ENCODE assay signal across 1 cellular context in the genomic region with DNA sequence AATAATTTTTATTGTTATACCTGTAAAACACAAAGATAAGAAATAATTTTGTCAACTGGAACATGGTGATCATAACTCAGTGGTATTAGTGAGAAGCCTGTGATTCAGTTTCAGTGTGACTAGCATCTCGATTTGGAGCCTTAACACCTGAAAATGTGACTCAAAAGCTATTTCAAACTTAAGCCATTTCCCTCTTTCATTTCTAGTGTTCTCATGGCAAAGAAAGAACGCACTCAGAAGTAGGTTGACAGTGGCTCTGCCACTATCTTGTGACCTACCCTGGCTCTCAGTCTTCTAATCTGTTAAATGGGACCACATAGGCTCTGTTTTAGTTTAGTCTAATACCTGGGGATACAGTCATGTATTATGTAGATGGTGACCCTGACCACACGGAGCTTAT.
TF ChIP-seq lines count a peak whose summit lies in the region.

No MANE protein-coding gene starts in this region.

TF ChIP-seq in GM12878, 131 proteins besides CTCF, POLR2A, EP300 and RAD21 (continued from another document):
- TF ChIP-seq, protein P1, sequence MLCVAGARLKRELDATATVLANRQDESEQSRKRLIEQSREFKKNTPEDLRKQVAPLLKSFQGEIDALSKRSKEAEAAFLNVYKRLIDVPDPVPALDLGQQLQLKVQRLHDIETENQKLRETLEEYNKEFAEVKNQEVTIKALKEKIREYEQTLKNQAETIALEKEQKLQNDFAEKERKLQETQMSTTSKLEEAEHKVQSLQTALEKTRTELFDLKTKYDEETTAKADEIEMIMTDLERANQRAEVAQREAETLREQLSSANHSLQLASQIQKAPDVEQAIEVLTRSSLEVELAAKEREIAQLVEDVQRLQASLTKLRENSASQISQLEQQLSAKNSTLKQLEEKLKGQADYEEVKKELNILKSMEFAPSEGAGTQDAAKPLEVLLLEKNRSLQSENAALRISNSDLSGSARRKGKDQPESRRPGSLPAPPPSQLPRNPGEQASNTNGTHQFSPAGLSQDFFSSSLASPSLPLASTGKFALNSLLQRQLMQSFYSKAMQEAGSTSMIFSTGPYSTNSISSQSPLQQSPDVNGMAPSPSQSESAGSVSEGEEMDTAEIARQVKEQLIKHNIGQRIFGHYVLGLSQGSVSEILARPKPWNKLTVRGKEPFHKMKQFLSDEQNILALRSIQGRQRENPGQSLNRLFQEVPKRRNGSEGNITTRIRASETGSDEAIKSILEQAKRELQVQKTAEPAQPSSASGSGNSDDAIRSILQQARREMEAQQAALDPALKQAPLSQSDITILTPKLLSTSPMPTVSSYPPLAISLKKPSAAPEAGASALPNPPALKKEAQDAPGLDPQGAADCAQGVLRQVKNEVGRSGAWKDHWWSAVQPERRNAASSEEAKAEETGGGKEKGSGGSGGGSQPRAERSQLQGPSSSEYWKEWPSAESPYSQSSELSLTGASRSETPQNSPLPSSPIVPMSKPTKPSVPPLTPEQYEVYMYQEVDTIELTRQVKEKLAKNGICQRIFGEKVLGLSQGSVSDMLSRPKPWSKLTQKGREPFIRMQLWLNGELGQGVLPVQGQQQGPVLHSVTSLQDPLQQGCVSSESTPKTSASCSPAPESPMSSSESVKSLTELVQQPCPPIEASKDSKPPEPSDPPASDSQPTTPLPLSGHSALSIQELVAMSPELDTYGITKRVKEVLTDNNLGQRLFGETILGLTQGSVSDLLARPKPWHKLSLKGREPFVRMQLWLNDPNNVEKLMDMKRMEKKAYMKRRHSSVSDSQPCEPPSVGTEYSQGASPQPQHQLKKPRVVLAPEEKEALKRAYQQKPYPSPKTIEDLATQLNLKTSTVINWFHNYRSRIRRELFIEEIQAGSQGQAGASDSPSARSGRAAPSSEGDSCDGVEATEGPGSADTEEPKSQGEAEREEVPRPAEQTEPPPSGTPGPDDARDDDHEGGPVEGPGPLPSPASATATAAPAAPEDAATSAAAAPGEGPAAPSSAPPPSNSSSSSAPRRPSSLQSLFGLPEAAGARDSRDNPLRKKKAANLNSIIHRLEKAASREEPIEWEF (IDR thresholded peaks at IDR 0.05; ENCODE audit: insufficient replicate concordance, low read depth, low read length), result peak; percentile 86
- TF ChIP-seq, protein P2, sequence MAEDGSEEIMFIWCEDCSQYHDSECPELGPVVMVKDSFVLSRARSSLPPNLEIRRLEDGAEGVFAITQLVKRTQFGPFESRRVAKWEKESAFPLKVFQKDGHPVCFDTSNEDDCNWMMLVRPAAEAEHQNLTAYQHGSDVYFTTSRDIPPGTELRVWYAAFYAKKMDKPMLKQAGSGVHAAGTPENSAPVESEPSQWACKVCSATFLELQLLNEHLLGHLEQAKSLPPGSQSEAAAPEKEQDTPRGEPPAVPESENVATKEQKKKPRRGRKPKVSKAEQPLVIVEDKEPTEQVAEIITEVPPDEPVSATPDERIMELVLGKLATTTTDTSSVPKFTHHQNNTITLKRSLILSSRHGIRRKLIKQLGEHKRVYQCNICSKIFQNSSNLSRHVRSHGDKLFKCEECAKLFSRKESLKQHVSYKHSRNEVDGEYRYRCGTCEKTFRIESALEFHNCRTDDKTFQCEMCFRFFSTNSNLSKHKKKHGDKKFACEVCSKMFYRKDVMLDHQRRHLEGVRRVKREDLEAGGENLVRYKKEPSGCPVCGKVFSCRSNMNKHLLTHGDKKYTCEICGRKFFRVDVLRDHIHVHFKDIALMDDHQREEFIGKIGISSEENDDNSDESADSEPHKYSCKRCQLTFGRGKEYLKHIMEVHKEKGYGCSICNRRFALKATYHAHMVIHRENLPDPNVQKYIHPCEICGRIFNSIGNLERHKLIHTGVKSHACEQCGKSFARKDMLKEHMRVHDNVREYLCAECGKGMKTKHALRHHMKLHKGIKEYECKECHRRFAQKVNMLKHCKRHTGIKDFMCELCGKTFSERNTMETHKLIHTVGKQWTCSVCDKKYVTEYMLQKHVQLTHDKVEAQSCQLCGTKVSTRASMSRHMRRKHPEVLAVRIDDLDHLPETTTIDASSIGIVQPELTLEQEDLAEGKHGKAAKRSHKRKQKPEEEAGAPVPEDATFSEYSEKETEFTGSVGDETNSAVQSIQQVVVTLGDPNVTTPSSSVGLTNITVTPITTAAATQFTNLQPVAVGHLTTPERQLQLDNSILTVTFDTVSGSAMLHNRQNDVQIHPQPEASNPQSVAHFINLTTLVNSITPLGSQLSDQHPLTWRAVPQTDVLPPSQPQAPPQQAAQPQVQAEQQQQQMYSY (CRISPR knock-in tag; IDR thresholded peaks at IDR 0.05), result no peak
- TF ChIP-seq NBN (IDR thresholded peaks at IDR 0.05) (peak; percentile 69; the same call in 1 of the 2 replicates), STAT3 (IDR thresholded peaks at IDR 0.05; ENCODE audit: low read depth, low read length) (peak; percentile 81; the same call in 1 of the 2 replicates), CREM (IDR thresholded peaks at IDR 0.05; ENCODE audit: low read depth) (peak; percentile 83), FOS (IDR thresholded peaks at IDR 0.05; ENCODE audit: borderline replicate concordance, extremely low read depth, insufficient read length) (no peak), HDAC2 (IDR thresholded peaks at IDR 0.05) (peak; percentile 87; the same call in 1 of the 2 replicates), CHD1 (IDR thresholded peaks at IDR 0.05; ENCODE audit: low read depth, low read length) (no peak), ZZZ3 (IDR thresholded peaks at IDR 0.05; ENCODE audit: control insufficient read depth, insufficient read length, low read depth) (no peak), SMARCA5 (IDR thresholded peaks at IDR 0.05) (peak; percentile 99), FOXK2 (IDR thresholded peaks at IDR 0.05) (no peak), KAT2A (conservative IDR thresholded peaks at IDR 0.05; ENCODE audit: control insufficient read depth, low read depth, low read length) (no peak), CHD2 (IDR thresholded peaks at IDR 0.05; ENCODE audit: borderline replicate concordance, low read depth, low read length) (peak; percentile 53; the same call in 1 of the 2 replicates), SP1 (IDR thresholded peaks at IDR 0.05; ENCODE audit: low read depth, low read length) (peak; percentile 42)
